Comparison of ENCODE assay signal across 14 cellular contexts in genomic region chr6:33824461-33825154, GRCh38. TPM values are rescaled to one million over a fixed set of nuclear protein-coding genes. Genes with fewer than 3 reads are reported as not detected.
DNase-seq lines count a peak whose midpoint lies in the region; ATAC-seq and TF ChIP-seq lines count a peak whose summit lies in the region.
"Had no signal": no experiment of that assay in that cellular context is flagged by ENCODE, and none has a peak within 500 bp of the region (broad histone marks: within the 10 kb centered on the region; RNA-seq: fewer than 3 reads in every experiment).

No MANE protein-coding gene starts in this region.

- POLR2A ChIA-PET in CD4-positive, alpha-beta memory T cell (lab: Charles Lee; ENCODE audit: partially characterized antibody), result no interaction called here
- POLR2A ChIA-PET in activated CD8-positive, alpha-beta T cell treated with anti-CD3 and anti-CD28 coated beads, Interleukin-2, amount 10 ng/mL, durations not matched to agents 7 days and 5 days (lab: Charles Lee), result interaction anchor here (1.5 kb wide), 1 partner anchor 30 kb away, joined by 4 read pairs; no protein-coding TSS in a partner anchor

- H3K36me3 ChIP-seq in lung (ENCODE audit: control insufficient read depth in 2 of 2, insufficient read depth in 2 of 2, low read length in 2 of 2), result no peaks in the 10 kb centered on the region
- H3K36me3 ChIP-seq in CD4-positive, alpha-beta memory T cell (ENCODE audit: insufficient read depth, low read length), result no peaks in the 10 kb centered on the region
- H3K36me3 ChIP-seq: MG63 had no signal

- TF ChIP-seq CTCF in choroid plexus epithelial cell (conservative IDR thresholded peaks at IDR 0.05; ENCODE audit: low read depth, low read length), result no peak
- TF ChIP-seq CTCF in lung (IDR thresholded peaks at IDR 0.05; ENCODE audit: control extremely low read depth, extremely low read depth), result no peak

- peak in 1 of 2 donors; percentile 61 for ATAC-seq in left cardiac atrium
- ATAC-seq in Right ventricle myocardium superior (ENCODE audit: poor library complexity), result no peak
- ATAC-seq in lung (ENCODE audit: insufficient read depth, low FRiP score), result peak; percentile 70
- ATAC-seq in activated CD8-positive, alpha-beta T cell treated with anti-CD3 and anti-CD28 coated beads, Interleukin-2, amount 10 ng/mL, durations not matched to agents 7 days and 5 days, result no peak
- ATAC-seq: natural killer cell had no signal

- DNase-seq in left cardiac atrium (peak; percentile 58), Right ventricle myocardium superior (no peak), choroid plexus epithelial cell (ENCODE audit: low read depth) (peak; percentile 73), lung (ENCODE audit: low spot score) (peak; percentile 59), ureter (ENCODE audit: low spot score) (peak; percentile 54), NCI-H187 treated with DMSO at 0.1 percent for 48 hours (lab: John Stamatoyannopoulos, UW) (no peak)
- DNase-seq in CD4-positive, alpha-beta memory T cell, result no peak
- DNase-seq in activated CD8-positive, alpha-beta T cell treated with anti-CD3 and anti-CD28 coated beads, Interleukin-2, amount 10 ng/mL, durations not matched to agents 7 days and 5 days, result no peak
- DNase-seq: ACHN; activated naive CD4-positive, alpha-beta T cell treated with anti-CD3 and anti-CD28 coated beads, Interleukin-2, amount 10 ng/mL, durations not matched to agents 7 days and 5 days; MG63; natural killer cell; NCI-H774 had no signal

- CTCF ChIA-PET in CD4-positive, alpha-beta memory T cell (lab: Charles Lee; ENCODE audit: partially characterized antibody), result no interaction called here
- CTCF ChIA-PET in activated CD8-positive, alpha-beta T cell treated with anti-CD3 and anti-CD28 coated beads, Interleukin-2, amount 10 ng/mL, durations not matched to agents 7 days and 5 days (lab: Charles Lee), result no interaction called here

- H3K36me3 Mint-ChIP-seq in CD4-positive, alpha-beta memory T cell, result no peaks in the 10 kb centered on the region
- no peaks in the 10 kb centered on the region for H3K36me3 Mint-ChIP-seq in activated CD8-positive, alpha-beta T cell treated with anti-CD3 and anti-CD28 coated beads, Interleukin-2, amount 10 ng/mL, durations not matched to agents 7 days and 5 days (ENCODE audit: low read depth)
- H3K36me3 Mint-ChIP-seq: activated naive CD4-positive, alpha-beta T cell treated with anti-CD3 and anti-CD28 coated beads, Interleukin-2, amount 10 ng/mL, durations not matched to agents 7 days and 5 days; natural killer cell had no signal

- H3K9me3 ChIP-seq in lung (ENCODE audit: control insufficient read depth in 2 of 2, insufficient read depth in 1 of 2, low read length in 1 of 2), result peaks cover 0 to 2% of the 10 kb centered on the region in 2 donors
- H3K9me3 ChIP-seq in CD4-positive, alpha-beta memory T cell (ENCODE audit: control insufficient read depth in 1 of 2, low read length in 2 of 2), result no peaks in the 10 kb centered on the region
- H3K9me3 ChIP-seq: MG63 had no signal

- H3K27ac ChIP-seq in lung (ENCODE audit: low read depth in 1 of 2, low read length in 1 of 2), result peak overlapping the region in 1 of 2 donors; percentile 2
- no peak overlapping the region for H3K27ac ChIP-seq in CD4-positive, alpha-beta memory T cell (ENCODE audit: low read depth, low read length)

- H3K27me3 Mint-ChIP-seq in CD4-positive, alpha-beta memory T cell, result no peaks in the 10 kb centered on the region
- peaks cover 3% of the 10 kb centered on the region for H3K27me3 Mint-ChIP-seq in activated CD8-positive, alpha-beta T cell treated with anti-CD3 and anti-CD28 coated beads, Interleukin-2, amount 10 ng/mL, durations not matched to agents 7 days and 5 days (ENCODE audit: low read depth)

- H3K27ac Mint-ChIP-seq in CD4-positive, alpha-beta memory T cell, result no peak overlapping the region
- no peak overlapping the region for H3K27ac Mint-ChIP-seq in activated CD8-positive, alpha-beta T cell treated with anti-CD3 and anti-CD28 coated beads, Interleukin-2, amount 10 ng/mL, durations not matched to agents 7 days and 5 days
- H3K27ac Mint-ChIP-seq: activated naive CD4-positive, alpha-beta T cell treated with anti-CD3 and anti-CD28 coated beads, Interleukin-2, amount 10 ng/mL, durations not matched to agents 7 days and 5 days; natural killer cell had no signal

- H3K4me3 ChIP-seq in choroid plexus epithelial cell (ENCODE audit: low read depth, low read length) (no peak overlapping the region), lung (no peak overlapping the region)
- no peak overlapping the region for H3K4me3 ChIP-seq in CD4-positive, alpha-beta memory T cell (ENCODE audit: low read length in 2 of 2)
- H3K4me3 ChIP-seq: MG63 had no signal

- intact Hi-C loops in left cardiac atrium (cut with DNase I) (no loop called here), Right ventricle myocardium superior (cut with DNase I) (no loop called here)
- intact Hi-C loops in CD4-positive, alpha-beta memory T cell (cut with micrococcal nuclease), result no loop called here

- H3K4me1 ChIP-seq in lung (ENCODE audit: control insufficient read depth in 2 of 2, insufficient read depth in 2 of 2, low read length in 2 of 2), result peaks cover 0 to 3% of the 10 kb centered on the region in 2 donors
- H3K4me1 ChIP-seq in CD4-positive, alpha-beta memory T cell (ENCODE audit: insufficient read depth, low read length), result peaks cover 5% of the 10 kb centered on the region

- 49 to 73% methylated on average over 15 of the region's 15 CpGs for WGBS in lung, 2 donors

- peaks cover 0 to 2% (median 0%) of the 10 kb centered on the region in 8 donors for H3K9me3 Mint-ChIP-seq in CD4-positive, alpha-beta memory T cell
- no peaks in the 10 kb centered on the region for H3K9me3 Mint-ChIP-seq in activated CD8-positive, alpha-beta T cell treated with anti-CD3 and anti-CD28 coated beads, Interleukin-2, amount 10 ng/mL, durations not matched to agents 7 days and 5 days (ENCODE audit: insufficient read depth)
- H3K9me3 Mint-ChIP-seq: activated naive CD4-positive, alpha-beta T cell treated with anti-CD3 and anti-CD28 coated beads, Interleukin-2, amount 10 ng/mL, durations not matched to agents 7 days and 5 days; natural killer cell had no signal

- peaks cover 0 to 3% (median 2%) of the 10 kb centered on the region in 4 donors for H3K4me1 Mint-ChIP-seq in CD4-positive, alpha-beta memory T cell
- peaks cover 7% of the 10 kb centered on the region for H3K4me1 Mint-ChIP-seq in activated CD8-positive, alpha-beta T cell treated with anti-CD3 and anti-CD28 coated beads, Interleukin-2, amount 10 ng/mL, durations not matched to agents 7 days and 5 days (ENCODE audit: low read depth)
- H3K4me1 Mint-ChIP-seq: natural killer cell had no signal

- no peaks in the 10 kb centered on the region for H3K27me3 ChIP-seq in lung (ENCODE audit: control insufficient read depth, insufficient read depth)
- H3K27me3 ChIP-seq in CD4-positive, alpha-beta memory T cell (ENCODE audit: insufficient read depth, low read length), result no peaks in the 10 kb centered on the region
- H3K27me3 ChIP-seq: MG63 had no signal

- H3K4me3 Mint-ChIP-seq in CD4-positive, alpha-beta memory T cell, result no peak overlapping the region
- H3K4me3 Mint-ChIP-seq in activated CD8-positive, alpha-beta T cell treated with anti-CD3 and anti-CD28 coated beads, Interleukin-2, amount 10 ng/mL, durations not matched to agents 7 days and 5 days, result no peak overlapping the region
- H3K4me3 Mint-ChIP-seq: activated naive CD4-positive, alpha-beta T cell treated with anti-CD3 and anti-CD28 coated beads, Interleukin-2, amount 10 ng/mL, durations not matched to agents 7 days and 5 days; natural killer cell had no signal

RNA-seq across cellular contexts. Expression of gene MLN, which starts 20.8 kb away (rescaled TPM):
- total RNA-seq in left cardiac atrium (not detected), Right ventricle myocardium superior (not detected), lung (not detected), ureter (not detected)
- not detected for polyA plus RNA-seq in lung
- not detected for total RNA-seq in CD4-positive, alpha-beta memory T cell
- polyA plus RNA-seq in CD4-positive, alpha-beta memory T cell, result not detected
- total RNA-seq in activated CD8-positive, alpha-beta T cell treated with anti-CD3 and anti-CD28 coated beads, Interleukin-2, amount 10 ng/mL, durations not matched to agents 7 days and 5 days, result not detected
- total RNA-seq: dermis microvascular lymphatic vessel endothelial cell, natural killer cell had no signal

RNA-seq across cellular contexts. Expression of gene LEMD2, which starts 35.7 kb away (rescaled TPM):
- total RNA-seq in left cardiac atrium (10 to 100 TPM; 26.0 to 33.7 TPM), Right ventricle myocardium superior (19.1 TPM), lung (10 to 100 TPM; 54.9 to 63.6 TPM), ureter (71.0 TPM)
- 10 to 100 TPM; 52.1 to 54.1 TPM for polyA plus RNA-seq in lung
- 100 to 1,000 TPM; 115 to 126 TPM for total RNA-seq in CD4-positive, alpha-beta memory T cell
- 10 to 100 TPM; 13.5 to 44.6 TPM for polyA plus RNA-seq in CD4-positive, alpha-beta memory T cell
- total RNA-seq in activated CD8-positive, alpha-beta T cell treated with anti-CD3 and anti-CD28 coated beads, Interleukin-2, amount 10 ng/mL, durations not matched to agents 7 days and 5 days, result 10 to 100 TPM; 49.9 to 59.8 TPM

Comparison
In these comparisons a context has a peak if more than half of its experiments do, and no peak if none do; other contexts are left out.
1. DNase-seq: peak in left cardiac atrium (single experiment), choroid plexus epithelial cell (single experiment), lung (single experiment) and ureter (single experiment); none in Right ventricle myocardium superior (single experiment), CD4-positive, alpha-beta memory T cell (0 of 5), NCI-H187 treated with DMSO at 0.1 percent for 48 hours (single experiment) and activated CD8-positive, alpha-beta T cell treated with anti-CD3 and anti-CD28 coated beads, Interleukin-2, amount 10 ng/mL, durations not matched to agents 7 days and 5 days (single experiment).